ENCODE assay signal across 8 cellular contexts in the genomic region with DNA sequence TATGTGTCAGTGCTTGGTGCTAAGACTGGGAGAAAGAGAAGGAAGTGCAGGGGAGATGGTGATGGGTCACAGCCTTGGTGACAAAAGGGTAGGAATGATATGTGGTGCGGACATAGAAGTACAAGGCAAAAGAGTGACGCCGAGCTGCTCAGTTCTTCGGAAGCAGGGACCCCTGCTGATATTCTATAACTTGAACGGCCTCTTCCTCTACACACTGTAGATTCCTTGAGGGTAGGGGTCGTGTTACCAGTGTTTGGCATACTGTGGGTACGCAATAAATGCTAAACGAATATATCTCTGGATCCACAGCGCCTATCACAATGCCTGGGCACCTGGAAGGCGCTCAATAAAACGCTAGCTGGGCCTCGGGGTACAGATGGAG. TPM values are rescaled to one million over a fixed set of nuclear protein-coding genes. Genes with fewer than 3 reads are reported as not detected.
A peak's percentile ranks its signal among the peaks of the same experiment; 100 is the strongest.
DNase-seq lines count a peak whose midpoint lies in the region; ATAC-seq and TF ChIP-seq lines count a peak whose summit lies in the region.

No MANE protein-coding gene starts in this region.

- no peaks in the 10 kb centered on the region for H3K9me2 ChIP-seq in OCI-LY7 (ENCODE audit: insufficient read depth, low read length)

- DNase-seq in OCI-LY7 (ENCODE audit: low spot score) (peak; percentile 10), foreskin fibroblast (peak in 1 of 2 donors; percentile 18), gastrocnemius medialis (no peak)
- no peak for DNase-seq in activated CD8-positive, alpha-beta memory T cell treated with anti-CD3 and anti-CD28 coated beads, Interleukin-2, amount 50 U/mL, for 48 hours

- POLR2A ChIA-PET in OCI-LY7 (lab: Charles Lee): interaction anchor here (0.8 to 4.0 kb wide), 8 partner anchors 10 to 646 kb away, joined by 3 to 47 read pairs (median 4); partner anchors contain the start of genes EXTL2, RTCA and SLC35A3

- TF ChIP-seq POLR2A in gastrocnemius medialis (IDR thresholded peaks at IDR 0.05): no peak

- peak; percentile 5 to 9 for ATAC-seq in gastrocnemius medialis
- no peak for ATAC-seq in HG03039 (IDR thresholded peaks at IDR 0.05; ENCODE audit: unreplicated experiment)
- no peak for ATAC-seq in GM21737 (IDR thresholded peaks at IDR 0.05; ENCODE audit: unreplicated experiment)
- ATAC-seq in GM18519 (IDR thresholded peaks at IDR 0.05; ENCODE audit: low FRiP score, unreplicated experiment): no peak

- H3K4me1 ChIP-seq in OCI-LY7 (ENCODE audit: insufficient read depth, low read length, poor library complexity, severe bottlenecking): peaks cover 14% of the 10 kb centered on the region
- H3K4me1 ChIP-seq in gastrocnemius medialis: peaks cover 8 to 12% of the 10 kb centered on the region in 2 donors

- no peaks in the 10 kb centered on the region for H3K27me3 ChIP-seq in gastrocnemius medialis

- TF ChIP-seq CTCF in OCI-LY7 (conservative IDR thresholded peaks at IDR 0.05; ENCODE audit: low read length) (no peak), foreskin fibroblast (IDR thresholded peaks at IDR 0.05; ENCODE audit: low read depth, low read length) (no peak), gastrocnemius medialis (IDR thresholded peaks at IDR 0.05 in 4 of 5, conservative IDR thresholded peaks at IDR 0.05 in 1 of 5) (no peak)

- H3K4me3 ChIP-seq in GM08714 (ENCODE audit: low read length) (peak overlapping the region; percentile 90), OCI-LY7 (ENCODE audit: low read depth, low read length, poor library complexity, severe bottlenecking) (peak overlapping the region; percentile 74), foreskin fibroblast (ENCODE audit: low read depth in 1 of 2, low read length in 2 of 2) (peak overlapping the region; percentile 91 to 99), gastrocnemius medialis (peak overlapping the region; percentile 79 to 96 (median 88))

- intact Hi-C loops in OCI-LY7 (cut with micrococcal nuclease; ENCODE audit: unreplicated experiment) (loop anchor here (1.0 to 5.0 kb wide), 3 partner anchors 17 to 116 kb away; partner anchors contain the start of genes CDC14A, RTCA, SASS6 and TRMT13), gastrocnemius medialis (cut with DNase I; ENCODE audit: low total_unique reads) (loop anchor here (1.0 to 5.0 kb wide), 3 partner anchors 17 to 212 kb away; partner anchors contain the start of genes RTCA, SASS6 and TRMT13)

- H3K79me2 ChIP-seq in OCI-LY7 (ENCODE audit: insufficient read depth, low read depth, low read length): peaks cover 23% of the 10 kb centered on the region; the same call in 1 of the 2 replicates

- in situ Hi-C loops in gastrocnemius medialis (cut with MboI; ENCODE audit: low sequenced_read_pairs in 4 of 4): no loop called here

- H2AFZ ChIP-seq in OCI-LY7 (ENCODE audit: low read length): peak overlapping the region; percentile 96; the same call in 1 of the 2 replicates

- peak overlapping the region; percentile 4 for H3K27ac ChIP-seq in OCI-LY7 (ENCODE audit: low read depth, low read length, poor library complexity, severe bottlenecking)
- peak overlapping the region; percentile 88 to 95 (median 90) for H3K27ac ChIP-seq in gastrocnemius medialis

- BruUV-seq in OCI-LY7 (replicated peaks; lab: Mats Ljungman, UMichigan): TSS peak; percentile 84

- 0 out of 2 replicates have a peak, but pooled peaks cover 3% of the 10 kb centered on the region for H4K20me1 ChIP-seq in OCI-LY7 (ENCODE audit: insufficient read depth, low read length)

- CTCF ChIA-PET in OCI-LY7 (lab: Charles Lee; ENCODE audit: unreplicated experiment): no interaction called here

- H3K9me3 ChIP-seq in OCI-LY7 (ENCODE audit: low read length): no peaks in the 10 kb centered on the region
- no peaks in the 10 kb centered on the region for H3K9me3 ChIP-seq in gastrocnemius medialis

- 0 out of 2 replicates have a peak, but pooled peaks cover 1% of the 10 kb centered on the region for H3K36me3 ChIP-seq in OCI-LY7 (ENCODE audit: insufficient read depth, low read length)
- peaks cover 0 to 5% of the 10 kb centered on the region in 2 donors for H3K36me3 ChIP-seq in gastrocnemius medialis

- H3K4me2 ChIP-seq in OCI-LY7 (ENCODE audit: low read length): peak overlapping the region; percentile 93

RNA-seq across cellular contexts. Expression of gene DBT, which starts 0.5 kb away (rescaled TPM):
- total RNA-seq in OCI-LY7 (2014; rRNA removed; shearing (Covaris generic)): 1.8 and 3.3 TPM in 2 replicates
- total RNA-seq in OCI-LY7 (2022) (11.4 and 13.6 TPM in 2 replicates), gastrocnemius medialis (10 to 100 TPM in 1 of 4 donors, 1 to 10 TPM in 3; 7.6 to 11.3 (median 9.6) TPM)

RNA-seq across cellular contexts. Expression of gene RTCA, which starts 16.9 kb away (rescaled TPM):
- total RNA-seq in OCI-LY7 (2014; rRNA removed; shearing (Covaris generic)): 25.9 and 45.4 TPM in 2 replicates
- total RNA-seq in OCI-LY7 (2022) (40.0 and 42.7 TPM in 2 replicates), gastrocnemius medialis (10 to 100 TPM; 22.3 to 32.8 (median 24.8) TPM)

Comparison
In these comparisons a context has a peak if more than half of its experiments do, and no peak if none do; other contexts are left out.
1. ATAC-seq: peak in gastrocnemius medialis (2 of 2); none in HG03039 (single experiment), GM21737 (single experiment) and GM18519 (single experiment).
2. Peak in every context shown above with its lines, with median percentiles within 50 percentile points of each other: H3K4me3 ChIP-seq.